ENCODE assay signal across 17 cellular contexts in genomic region chr17:67420994-67421393, GRCh38. TPM values are rescaled to one million over a fixed set of nuclear protein-coding genes. Genes with fewer than 3 reads are reported as not detected.
DNase-seq lines count a peak whose midpoint lies in the region; ATAC-seq and TF ChIP-seq lines count a peak whose summit lies in the region.
"Had no signal": no experiment of that assay in that cellular context is flagged by ENCODE, and none has a peak within 500 bp of the region (broad histone marks: within the 10 kb centered on the region; RNA-seq: fewer than 3 reads in every experiment).

No MANE protein-coding gene starts in this region.

- no peak for DNase-seq in activated CD4-positive, alpha-beta T cell treated with anti-CD3 and anti-CD28 coated beads, Interleukin-2, amount 10 ng/mL, durations not matched to agents 7 days and 5 days
- DNase-seq in activated CD4-positive, alpha-beta T cell treated with anti-CD3 and anti-CD28 coated beads for 48 hours = no peak
- DNase-seq in RWPE2 (ENCODE audit: low spot score) = no peak
- DNase-seq in epithelial cell of prostate (ENCODE audit: low read depth, low spot score) = peak; percentile 62
- DNase-seq in stimulated activated CD8-positive, alpha-beta memory T cell treated with anti-CD3 and anti-CD28 coated beads, Interleukin-4, amount 100 ng/mL, for 48 hours = peak; percentile 16
- DNase-seq in GM03348 (ENCODE audit: low spot score) = no peak
- DNase-seq: activated CD4-positive, CD25-positive, alpha-beta regulatory T cell treated with anti-CD3 and anti-CD28 coated beads, Interleukin-2, amount 50 U/mL, for 72 hours; DMS79; hypothalamus; mesenchymal stem cell; NCI-H1105 treated with DMSO at 0.1 percent for 48 hours; NCI-H526 treated with DMSO at 0.1 percent for 48 hours; tibial artery had no signal

- H3K9me3 Mint-ChIP-seq in activated CD4-positive, alpha-beta T cell treated with anti-CD3 and anti-CD28 coated beads, Interleukin-2, amount 10 ng/mL, durations not matched to agents 7 days and 5 days = peaks cover 2% of the 10 kb centered on the region

- peak overlapping the region; percentile 94 for H3K27ac Mint-ChIP-seq in activated CD4-positive, alpha-beta T cell treated with anti-CD3 and anti-CD28 coated beads, Interleukin-2, amount 10 ng/mL, durations not matched to agents 7 days and 5 days

- H3K27me3 ChIP-seq in RWPE2 (ENCODE audit: insufficient read depth, poor library complexity, severe bottlenecking) = no peaks in the 10 kb centered on the region
- H3K27me3 ChIP-seq: adrenal gland, tibial artery had no signal

- H3K27ac ChIP-seq in RWPE2 (ENCODE audit: poor library complexity, severe bottlenecking) (peak overlapping the region; percentile 97), epithelial cell of prostate (peak overlapping the region; percentile 100)
- H3K27ac ChIP-seq: tibial artery had no signal

- H3K4me3 ChIP-seq in RWPE2 (ENCODE audit: severe bottlenecking) = no peak overlapping the region
- H3K4me3 ChIP-seq: adrenal gland, GM12878, tibial artery had no signal

- TF ChIP-seq CTCF in RWPE2 (IDR thresholded peaks at IDR 0.05; ENCODE audit: poor library complexity, severe bottlenecking) = no peak

- H3K4me1 ChIP-seq in RWPE2 (ENCODE audit: insufficient read depth, poor library complexity, severe bottlenecking) = peaks cover 67% of the 10 kb centered on the region

- CTCF ChIA-PET in activated CD4-positive, alpha-beta T cell treated with anti-CD3 and anti-CD28 coated beads, Interleukin-2, amount 10 ng/mL, durations not matched to agents 7 days and 5 days (lab: Charles Lee) = interaction anchor here (1.0 to 2.8 kb wide), 3 partner anchors 11 to 55 kb away, joined by 5 to 18 read pairs (median 6); no protein-coding TSS in a partner anchor

- POLR2A ChIA-PET in activated CD4-positive, alpha-beta T cell treated with anti-CD3 and anti-CD28 coated beads, Interleukin-2, amount 10 ng/mL, durations not matched to agents 7 days and 5 days (lab: Charles Lee) = interaction anchor here (0.6 to 0.8 kb wide), 2 partner anchors 22 to 24 kb away, joined by 3 read pairs; no protein-coding TSS in a partner anchor

- peaks cover 26% of the 10 kb centered on the region for H3K36me3 Mint-ChIP-seq in activated CD4-positive, alpha-beta T cell treated with anti-CD3 and anti-CD28 coated beads, Interleukin-2, amount 10 ng/mL, durations not matched to agents 7 days and 5 days (ENCODE audit: low read depth)

- no peaks in the 10 kb centered on the region for H3K9me3 ChIP-seq in RWPE2 (ENCODE audit: severe bottlenecking)
- H3K9me3 ChIP-seq: adrenal gland, tibial artery had no signal

- H3K27me3 Mint-ChIP-seq in activated CD4-positive, alpha-beta T cell treated with anti-CD3 and anti-CD28 coated beads, Interleukin-2, amount 10 ng/mL, durations not matched to agents 7 days and 5 days = no peaks in the 10 kb centered on the region

- peaks cover 71% of the 10 kb centered on the region for H3K4me1 Mint-ChIP-seq in activated CD4-positive, alpha-beta T cell treated with anti-CD3 and anti-CD28 coated beads, Interleukin-2, amount 10 ng/mL, durations not matched to agents 7 days and 5 days

- no peak overlapping the region for H3K4me3 Mint-ChIP-seq in activated CD4-positive, alpha-beta T cell treated with anti-CD3 and anti-CD28 coated beads, Interleukin-2, amount 10 ng/mL, durations not matched to agents 7 days and 5 days

- H3K36me3 ChIP-seq in RWPE2 (ENCODE audit: low read depth) = no peaks in the 10 kb centered on the region
- H3K36me3 ChIP-seq: adrenal gland, tibial artery had no signal

- ATAC-seq in RWPE2 (ENCODE audit: low read depth) = no peak
- ATAC-seq in GM21447 (IDR thresholded peaks at IDR 0.05; ENCODE audit: unreplicated experiment) = no peak
- ATAC-seq in HG03442 (IDR thresholded peaks at IDR 0.05; ENCODE audit: unreplicated experiment) = no peak

RNA-seq across cellular contexts. Expression of gene PITPNC1, which starts 43.9 kb away (rescaled TPM):
- 10 to 100 TPM; 57.0 to 67.1 TPM for total RNA-seq in activated CD4-positive, alpha-beta T cell treated with anti-CD3 and anti-CD28 coated beads, Interleukin-2, amount 10 ng/mL, durations not matched to agents 7 days and 5 days

RNA-seq across cellular contexts. Expression of gene PSMD12, which starts 54.6 kb away (rescaled TPM):
- 10 to 100 TPM; 42.4 to 47.5 TPM for total RNA-seq in activated CD4-positive, alpha-beta T cell treated with anti-CD3 and anti-CD28 coated beads, Interleukin-2, amount 10 ng/mL, durations not matched to agents 7 days and 5 days

Comparison
In these comparisons a context has a peak if more than half of its experiments do, and no peak if none do; other contexts are left out.
1. DNase-seq: peak in epithelial cell of prostate (single experiment) and stimulated activated CD8-positive, alpha-beta memory T cell treated with anti-CD3 and anti-CD28 coated beads, Interleukin-4, amount 100 ng/mL, for 48 hours (single experiment); none in activated CD4-positive, alpha-beta T cell treated with anti-CD3 and anti-CD28 coated beads, Interleukin-2, amount 10 ng/mL, durations not matched to agents 7 days and 5 days (single experiment), activated CD4-positive, alpha-beta T cell treated with anti-CD3 and anti-CD28 coated beads for 48 hours (single experiment), RWPE2 (single experiment) and GM03348 (single experiment).